1 cellular context compared by ENCODE assay signal in the genomic region with DNA sequence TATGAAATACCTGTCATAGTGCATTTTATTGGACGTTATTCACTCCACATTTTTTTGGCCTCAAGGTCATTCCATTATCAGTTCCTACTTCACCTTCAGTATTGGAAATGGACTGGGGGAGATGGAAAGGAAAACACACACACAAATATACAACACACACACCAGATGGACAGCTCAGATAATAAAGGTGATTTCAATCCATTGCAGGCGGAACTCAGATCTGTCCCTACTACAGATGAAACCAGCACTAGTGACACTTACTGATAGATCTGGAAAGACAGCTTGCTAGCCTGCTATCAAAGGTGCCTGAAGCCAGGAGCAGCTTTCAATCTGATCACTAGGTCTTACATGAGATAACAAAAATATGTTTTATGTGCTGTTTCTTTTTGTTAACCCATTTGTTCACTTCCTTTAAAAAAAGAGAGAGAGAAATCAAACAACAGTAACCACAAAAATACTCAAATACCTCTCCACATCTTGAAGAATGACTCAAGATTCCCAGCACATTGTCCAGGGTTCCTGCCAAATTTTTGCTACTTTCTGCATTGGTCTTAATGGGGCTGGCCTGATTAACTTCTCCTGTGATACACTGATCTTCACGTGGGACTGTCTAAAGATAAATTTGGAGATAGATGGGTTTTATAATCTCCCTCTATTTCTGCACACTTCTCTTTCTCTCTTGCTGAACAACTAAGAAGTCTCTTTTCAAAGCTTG.
TF ChIP-seq lines count a peak whose summit lies in the region.

No MANE protein-coding gene starts in this region.

TF ChIP-seq in IMR-90, 13 proteins besides CTCF, POLR2A, EP300 and RAD21 (continued from another document):
- TF ChIP-seq USF2 (IDR thresholded peaks at IDR 0.05; ENCODE audit: low read depth, low read length), result no peak
- TF ChIP-seq RFX5 (IDR thresholded peaks at IDR 0.05; ENCODE audit: low read depth, low read length), result no peak
- no peak for TF ChIP-seq BHLHE40 (IDR thresholded peaks at IDR 0.05; ENCODE audit: low read depth, low read length)
- TF ChIP-seq MAFK (IDR thresholded peaks at IDR 0.05; ENCODE audit: low read depth, low read length), result no peak
